ENCODE assay signal across 22 cellular contexts in the genomic region with DNA sequence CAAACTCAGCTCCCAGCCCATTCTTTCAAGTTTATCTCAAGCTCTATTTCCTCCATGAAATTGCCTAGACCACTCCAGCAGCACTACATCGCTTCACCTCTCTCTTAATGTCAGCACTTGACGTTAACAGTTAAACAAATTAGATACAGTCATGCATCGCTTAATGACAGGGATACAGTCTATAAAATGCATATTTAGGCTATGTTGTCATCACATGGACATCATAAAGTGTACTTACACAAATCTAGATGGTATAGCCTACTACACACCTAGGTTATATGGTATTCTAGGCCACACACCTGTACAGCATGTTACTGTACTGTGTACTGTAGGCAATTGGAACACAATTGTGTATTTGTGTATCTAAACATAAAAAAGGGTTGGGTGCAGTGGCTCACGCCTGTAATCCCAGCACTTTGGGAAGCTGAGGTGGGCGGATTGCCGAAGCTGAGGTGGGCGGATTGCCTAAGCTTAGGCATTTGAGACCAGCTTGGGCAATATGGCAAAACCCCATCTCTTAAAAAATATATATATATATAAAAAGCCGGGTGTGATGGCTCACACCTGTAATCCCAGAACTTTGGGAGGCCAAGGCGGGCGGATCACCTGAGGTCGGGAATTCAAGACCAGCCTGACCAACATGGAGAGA. TPM values are rescaled to one million over a fixed set of nuclear protein-coding genes. Genes with fewer than 3 reads are reported as not detected.
"Had no signal": no experiment of that assay in that cellular context is flagged by ENCODE, and none has a peak within 500 bp of the region (broad histone marks: within the 10 kb centered on the region; RNA-seq: fewer than 3 reads in every experiment).

No MANE protein-coding gene starts in this region.

- DNase-seq: activated B cell treated with CpG ODN at 0.5 μM for 24 hours; activated CD4-positive, alpha-beta T cell treated with anti-CD3 and anti-CD28 coated beads for 1 hour; activated CD4-positive, alpha-beta T cell treated with anti-CD3 and anti-CD28 coated beads, Interleukin-2, amount 10 ng/mL, durations not matched to agents 24 days and 14 days; activated CD4-positive, alpha-beta T cell treated with anti-CD3 and anti-CD28 coated beads, Interleukin-2, amount 50 U/mL, for 48 hours; activated CD8-positive, alpha-beta memory T cell treated with anti-CD3 and anti-CD28 coated beads, Interleukin-2, amount 10 ng/mL, durations not matched to agents 7 days and 5 days; activated effector memory CD4-positive, alpha-beta T cell treated with Interleukin-2 at 50 U/mL for 16 hours; activated naive CD4-positive, alpha-beta T cell; activated T-cell treated with anti-CD3 and anti-CD28 coated beads, Interleukin-2, amount 50 U/mL, for 24 hours; aorta; body of pancreas; central memory CD4-positive, alpha-beta T cell; MG63; MV-4-11; NCI-H1092 treated with DMSO at 0.1 percent for 48 hours; NCI-H1436 treated with DMSO at 0.1 percent for 48 hours; NCI-H2081 treated with DMSO at 0.1 percent for 48 hours; NCI-H2171 treated with DMSO at 0.1 percent for 48 hours; NCI-H226; NCI-H748 treated with DMSO at 0.1 percent for 48 hours; T-cell; T-helper 2 cell; T1000 had no signal

- ATAC-seq: activated CD8-positive, alpha-beta memory T cell treated with anti-CD3 and anti-CD28 coated beads, Interleukin-2, amount 10 ng/mL, durations not matched to agents 7 days and 5 days; body of pancreas; T-cell had no signal

RNA-seq across cellular contexts. Expression of gene PCSK5, which starts 13.3 kb away (rescaled TPM):
- total RNA-seq: activated B cell treated with CpG ODN at 0.5 μM for 24 hours had no signal
